Comparison of ENCODE assay signal across 28 cellular contexts in the genomic region with DNA sequence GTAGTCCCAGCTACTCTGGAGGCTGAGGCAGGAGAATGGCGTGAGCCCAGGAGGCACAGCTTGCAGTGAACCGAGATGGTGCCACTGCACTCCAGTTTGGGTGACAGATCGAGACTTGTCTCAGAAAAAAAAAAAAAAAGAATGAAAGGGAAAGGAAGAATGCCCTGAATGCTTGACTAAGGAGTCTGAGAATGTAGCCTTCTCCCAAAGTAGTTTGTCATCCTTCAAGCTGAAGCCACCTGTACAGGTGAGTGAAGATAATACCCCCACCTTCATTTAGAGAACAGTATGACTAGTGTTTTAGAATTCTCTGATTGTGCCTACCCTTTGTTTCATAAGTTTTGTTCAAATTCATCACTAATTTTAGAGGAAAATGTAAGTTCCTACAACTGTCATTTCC. TPM values are rescaled to one million over a fixed set of nuclear protein-coding genes. Genes with fewer than 3 reads are reported as not detected.
"Had no signal": no experiment of that assay in that cellular context is flagged by ENCODE, and none has a peak within 500 bp of the region (broad histone marks: within the 10 kb centered on the region; RNA-seq: fewer than 3 reads in every experiment).

No MANE protein-coding gene starts in this region.

- H3K27ac Mint-ChIP-seq: dendritic cell treated with granulocyte-macrophage colony-stimulating factor and Interleukin-4, amounts not matched to agents 40 ng/mL and 50 ng/mL, for 4 days; effector memory CD8-positive, alpha-beta T cell; endodermal cell; immature natural killer cell; mesothelial cell of epicardium had no signal

- H3K27ac ChIP-seq: colonic mucosa, esophagus muscularis mucosa, gastrocnemius medialis, heart right ventricle, left lung, lower lobe of right lung had no signal

- H3K36me3 ChIP-seq: colonic mucosa had no signal

- H3K27me3 Mint-ChIP-seq: dendritic cell treated with granulocyte-macrophage colony-stimulating factor and Interleukin-4, amounts not matched to agents 40 ng/mL and 50 ng/mL, for 4 days; effector memory CD8-positive, alpha-beta T cell; naive B cell had no signal

- H3K27me3 ChIP-seq: colonic mucosa, esophagus muscularis mucosa, gastrocnemius medialis, heart right ventricle, left lung had no signal

- H3K9me3 ChIP-seq: colonic mucosa, esophagus muscularis mucosa, gastrocnemius medialis, heart right ventricle, left lung, lower lobe of right lung, mucosa of descending colon had no signal

- ATAC-seq: effector memory CD8-positive, alpha-beta T cell; gastrocnemius medialis; heart right ventricle; left lung; left ventricle myocardium superior; lower lobe of right lung; mucosa of descending colon had no signal

- H3K4me3 ChIP-seq: colonic mucosa, esophagus muscularis mucosa, gastrocnemius medialis, heart right ventricle, left lung, lower lobe of right lung, mucosa of descending colon had no signal

- H3K4me3 Mint-ChIP-seq: dendritic cell treated with granulocyte-macrophage colony-stimulating factor and Interleukin-4, amounts not matched to agents 40 ng/mL and 50 ng/mL, for 4 days; effector memory CD8-positive, alpha-beta T cell; endodermal cell; immature natural killer cell; mesothelial cell of epicardium; naive B cell had no signal

- H3K4me1 ChIP-seq: colonic mucosa had no signal

- DNase-seq: colonic mucosa; cortex of kidney; effector CD8-positive, alpha-beta T cell; effector memory CD8-positive, alpha-beta T cell; endodermal cell; foreskin melanocyte; gastrocnemius medialis; glutamatergic neuron; head of caudate nucleus; heart right ventricle; hippocampal formation; immature natural killer cell; islet precursor cell; kidney; kidney glomerular epithelial cell; left lung; left ventricle myocardium superior; lower lobe of right lung; mesenchymal stem cell; mucosa of descending colon; naive B cell had no signal

RNA-seq across cellular contexts. Expression of gene ARL11, which starts 48.8 kb away (rescaled TPM):
- total RNA-seq: chondrocyte, fibroblast of lung, fibroblast of villous mesenchyme, myocyte had no signal
- polyA plus RNA-seq: fibroblast of lung had no signal
